In genomic region chr3:194208701-194209100, GRCh38 we compare ENCODE assay signal across 21 cellular contexts.
"Had no signal": no experiment of that assay in that cellular context is flagged by ENCODE, and none has a peak within 500 bp of the region (broad histone marks: within the 10 kb centered on the region; RNA-seq: fewer than 3 reads in every experiment).

No MANE protein-coding gene starts in this region.

- ATAC-seq: activated CD8-positive, alpha-beta memory T cell treated with anti-CD3 and anti-CD28 coated beads, Interleukin-2, amount 10 ng/mL, durations not matched to agents 7 days and 5 days; body of pancreas; T-cell had no signal

- FAIRE-seq: bronchial epithelial cell, TTC549 had no signal

- H3K36me3 ChIP-seq: ascending aorta had no signal

- H3K27ac ChIP-seq: ascending aorta, body of pancreas, SK-N-MC had no signal

- DNase-seq: activated B cell treated with CpG ODN at 0.5 μM for 24 hours; activated CD4-positive, alpha-beta T cell treated with anti-CD3 and anti-CD28 coated beads for 1 hour; activated CD4-positive, alpha-beta T cell treated with anti-CD3 and anti-CD28 coated beads, Interleukin-2, amount 10 ng/mL, durations not matched to agents 24 days and 14 days; activated CD4-positive, alpha-beta T cell treated with anti-CD3 and anti-CD28 coated beads, Interleukin-2, amount 50 U/mL, for 48 hours; activated CD8-positive, alpha-beta memory T cell treated with anti-CD3 and anti-CD28 coated beads, Interleukin-2, amount 10 ng/mL, durations not matched to agents 7 days and 5 days; activated effector memory CD4-positive, alpha-beta T cell treated with Interleukin-2 at 50 U/mL for 16 hours; activated naive CD4-positive, alpha-beta T cell; activated T-cell treated with anti-CD3 and anti-CD28 coated beads, Interleukin-2, amount 50 U/mL, for 24 hours; body of pancreas; central memory CD4-positive, alpha-beta T cell; Karpas-422; NCI-H1105 treated with DMSO at 0.1 percent for 48 hours; NCI-H2029 treated with DMSO at 0.1 percent for 48 hours; NCI-H446; T-cell; T-helper 2 cell; T1000 had no signal

- H3K4me1 ChIP-seq: ascending aorta had no signal

- H3K9me3 ChIP-seq: ascending aorta, body of pancreas had no signal

- H3K4me3 ChIP-seq: ascending aorta, body of pancreas, SK-N-MC had no signal

- H3K27me3 ChIP-seq: body of pancreas had no signal
